ENCODE assay signal across 2 cellular contexts in the genomic region with DNA sequence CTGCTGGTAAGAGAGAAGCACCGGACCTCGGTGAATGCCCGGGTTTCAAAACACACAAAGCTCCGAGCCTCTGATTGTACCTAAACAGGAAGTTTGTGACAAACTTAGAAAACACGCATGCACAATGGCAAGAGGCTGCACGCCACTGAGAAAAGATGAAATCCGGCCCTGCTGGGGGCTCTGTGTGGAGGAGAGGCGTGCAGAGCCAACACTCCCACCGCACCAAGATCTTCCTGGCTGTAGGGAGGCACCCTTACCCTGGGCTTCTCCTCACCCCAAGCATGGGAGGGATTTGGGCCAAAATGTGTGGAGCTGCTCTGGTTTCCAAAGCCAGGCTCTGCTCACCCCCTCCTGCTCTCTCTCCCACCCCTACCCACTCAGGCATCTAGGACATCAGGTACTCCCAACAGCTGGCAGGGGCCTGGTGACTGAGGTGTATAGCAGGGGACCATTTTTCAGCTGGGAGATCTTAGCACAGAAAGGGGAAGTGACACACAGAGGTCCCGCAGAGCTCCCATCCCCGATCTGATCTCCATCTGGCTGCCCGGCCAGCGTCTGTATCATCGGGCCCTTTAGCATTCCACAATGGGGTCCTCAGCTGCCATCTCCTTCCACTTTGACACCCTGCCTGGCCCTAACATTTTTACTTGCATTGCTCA.
TF ChIP-seq lines count a peak whose summit lies in the region.

No MANE protein-coding gene starts in this region.

TF ChIP-seq in IMR-90, 13 proteins besides CTCF, POLR2A, EP300 and RAD21:
- TF ChIP-seq CEBPB (IDR thresholded peaks at IDR 0.05; ENCODE audit: low read depth, low read length) (no peak), MAZ (IDR thresholded peaks at IDR 0.05; ENCODE audit: borderline replicate concordance, low read depth, low read length) (peak; percentile 17; the same call in 1 of the 2 replicates), FOS (IDR thresholded peaks at IDR 0.05; ENCODE audit: low read depth, low read length) (no peak)

TF ChIP-seq in HEK293T, 16 proteins besides CTCF, POLR2A, EP300 and RAD21:
- TF ChIP-seq FOXA1 (IDR thresholded peaks at IDR 0.05): no peak
- no peak for TF ChIP-seq PKNOX1 (IDR thresholded peaks at IDR 0.05)
- no peak for TF ChIP-seq LEF1 (IDR thresholded peaks at IDR 0.05; ENCODE audit: borderline replicate concordance)
- TF ChIP-seq HDGF (IDR thresholded peaks at IDR 0.05; ENCODE audit: borderline replicate concordance): no peak
- TF ChIP-seq FOXK2 (IDR thresholded peaks at IDR 0.05): no peak
- no peak for TF ChIP-seq ARNT (IDR thresholded peaks at IDR 0.05)
- no peak for TF ChIP-seq ZNF384 (IDR thresholded peaks at IDR 0.05)
- no peak for TF ChIP-seq CTBP1 (IDR thresholded peaks at IDR 0.05; ENCODE audit: borderline replicate concordance)
- no peak for TF ChIP-seq SP1 (IDR thresholded peaks at IDR 0.05)
- TF ChIP-seq FOXM1 (IDR thresholded peaks at IDR 0.05; ENCODE audit: borderline replicate concordance): no peak
- TF ChIP-seq NFRKB (IDR thresholded peaks at IDR 0.05): no peak
- no peak for TF ChIP-seq ELF4 (IDR thresholded peaks at IDR 0.05)
- TF ChIP-seq TARDBP (IDR thresholded peaks at IDR 0.05): no peak
- no peak for TF ChIP-seq BHLHE40 (IDR thresholded peaks at IDR 0.05; ENCODE audit: borderline replicate concordance)
- TF ChIP-seq SUZ12 (IDR thresholded peaks at IDR 0.05): no peak
